12 cellular contexts compared by ENCODE assay signal in the genomic region with DNA sequence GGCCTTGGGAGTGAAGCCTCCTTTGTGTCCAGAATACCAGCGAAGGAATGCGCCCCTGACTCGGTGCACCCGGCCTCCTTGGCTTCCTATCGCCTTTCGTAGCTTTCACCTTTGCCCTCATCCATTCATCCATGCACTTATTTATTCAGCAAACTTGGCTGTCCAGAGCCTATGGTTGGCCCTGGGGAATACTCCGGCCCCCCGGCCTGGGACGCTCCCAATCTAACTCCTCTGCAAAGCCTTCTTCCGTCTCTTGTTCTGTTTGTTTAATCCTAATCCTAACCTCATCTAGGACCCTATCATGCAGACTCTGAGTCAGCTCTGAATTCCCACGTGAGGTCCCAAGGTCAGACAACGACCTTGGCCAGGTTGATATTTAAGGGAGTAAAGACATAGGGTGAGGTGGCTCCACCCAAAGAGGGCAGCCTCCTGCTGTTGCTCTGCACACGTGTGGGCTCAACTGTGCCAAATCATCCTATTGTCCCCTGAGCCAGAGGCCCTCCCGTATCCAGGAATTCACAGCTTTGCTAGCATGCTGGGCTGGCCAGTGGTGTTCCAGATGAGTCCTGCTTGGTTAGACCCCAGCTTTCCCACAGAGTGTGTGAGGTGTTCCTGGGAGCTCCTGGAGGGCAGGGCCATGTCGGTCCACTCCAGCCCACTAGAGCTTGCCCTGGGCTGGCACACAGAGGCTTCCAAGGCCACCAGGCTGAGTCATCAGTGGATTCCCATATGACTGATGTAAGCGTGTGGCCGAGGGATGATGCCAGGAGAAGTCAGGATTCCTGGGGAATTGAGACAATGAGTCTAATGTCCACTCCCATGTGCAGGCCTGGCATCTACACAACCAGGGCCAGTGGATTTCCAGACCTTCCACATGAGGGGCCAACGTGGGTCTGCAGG. TPM values are rescaled to one million over a fixed set of nuclear protein-coding genes. Genes with fewer than 3 reads are reported as not detected.
DNase-seq lines count a peak whose midpoint lies in the region; ATAC-seq and FAIRE-seq lines count a peak whose summit lies in the region.
"Had no signal": no experiment of that assay in that cellular context is flagged by ENCODE, and none has a peak within 500 bp of the region (broad histone marks: within the 10 kb centered on the region; RNA-seq: fewer than 3 reads in every experiment).

No MANE protein-coding gene starts in this region.

- DNase-seq in Right ventricle myocardium inferior (ENCODE audit: missing footprints) (peak; percentile 37), right cardiac atrium (no peak), SW480 (ENCODE audit: low spot score) (peak; percentile 42), iris pigment epithelial cell (ENCODE audit: low read depth) (peak; percentile 3), urothelium cell line (ENCODE audit: low spot score) (peak; percentile 74), NCI-H510A (lab: John Stamatoyannopoulos, UW) (no peak)
- DNase-seq: activated CD4-positive, alpha-beta T cell treated with anti-CD3 and anti-CD28 coated beads, Interleukin-2, amount 50 U/mL, for 1 hour; immature natural killer cell; NCI-H2171 had no signal

- peaks cover 4% of the 10 kb centered on the region for H3K4me1 ChIP-seq in right cardiac atrium (ENCODE audit: control insufficient read depth, insufficient read depth, low read length)
- H3K4me1 ChIP-seq: gastroesophageal sphincter had no signal

- H3K27ac ChIP-seq in right cardiac atrium (ENCODE audit: low read length) = no peak overlapping the region
- H3K27ac ChIP-seq: gastroesophageal sphincter had no signal

- H3K9me3 ChIP-seq in right cardiac atrium (ENCODE audit: control insufficient read depth, low read length) = no peaks in the 10 kb centered on the region
- H3K9me3 ChIP-seq: gastroesophageal sphincter had no signal

- WGBS in right cardiac atrium = 61% methylated on average over 18 of the region's 18 CpGs

- no peak overlapping the region for H3K4me3 ChIP-seq in right cardiac atrium (ENCODE audit: low read length)
- H3K4me3 ChIP-seq: gastroesophageal sphincter had no signal

- ATAC-seq in Right ventricle myocardium inferior (no peak), right cardiac atrium (no peak), HG02798 (IDR thresholded peaks at IDR 0.05; ENCODE audit: poor library complexity, unreplicated experiment) (no peak), GM21367 (IDR thresholded peaks at IDR 0.05; ENCODE audit: unreplicated experiment) (no peak)

- intact Hi-C loops in Right ventricle myocardium inferior (cut with DNase I) (no loop called here), right cardiac atrium (cut with DNase I) (no loop called here)

- peak; percentile 91 for FAIRE-seq in urothelium cell line (lab: Jason Lieb, UNC)

- no peaks in the 10 kb centered on the region for H3K27me3 ChIP-seq in right cardiac atrium (ENCODE audit: control insufficient read depth, insufficient read depth)
- H3K27me3 ChIP-seq: gastroesophageal sphincter had no signal

RNA-seq across cellular contexts. Expression of a gene that starts 6.5 kb away (rescaled TPM):
- total RNA-seq in Right ventricle myocardium inferior (3.1 TPM), right cardiac atrium (1 to 10 TPM; 2.1 to 5.1 (median 3.8) TPM)
- polyA plus RNA-seq in right cardiac atrium = 3.0 TPM

Comparison
In these comparisons a context has a peak if more than half of its experiments do, and no peak if none do; other contexts are left out.
1. DNase-seq: peak in Right ventricle myocardium inferior (single experiment), SW480 (single experiment), iris pigment epithelial cell (single experiment) and urothelium cell line (single experiment); none in right cardiac atrium (0 of 3) and NCI-H510A (single experiment).